ENCODE assay signal across 17 cellular contexts in the genomic region with DNA sequence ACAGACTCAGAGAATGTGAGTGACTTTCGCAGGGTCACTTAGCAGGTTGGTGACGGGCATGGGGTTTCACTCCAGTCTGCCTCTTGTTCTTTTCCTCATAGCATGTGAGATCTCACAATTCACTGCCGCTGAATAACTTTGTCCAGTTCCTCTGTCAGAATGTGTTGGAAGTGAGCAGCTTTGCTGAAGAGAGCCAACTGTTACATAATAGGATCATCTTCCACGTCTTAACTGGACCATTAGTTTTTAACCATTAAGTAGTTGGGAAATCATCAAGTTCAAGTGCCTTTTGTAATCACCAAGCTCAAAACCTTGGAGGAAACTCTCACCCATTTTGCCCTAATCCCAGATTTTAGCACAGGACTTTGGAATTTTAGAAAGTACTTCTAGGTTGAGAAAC.
"Had no signal": no experiment of that assay in that cellular context is flagged by ENCODE, and none has a peak within 500 bp of the region (broad histone marks: within the 10 kb centered on the region; RNA-seq: fewer than 3 reads in every experiment).

No MANE protein-coding gene starts in this region.

- ATAC-seq: activated T-cell treated with anti-CD3 and anti-CD28 coated beads, Interleukin-2, amount 50 U/mL, for 72 hours; natural killer cell had no signal

- H3K4me1 Mint-ChIP-seq: activated naive CD8-positive, alpha-beta T cell treated with anti-CD3 and anti-CD28 coated beads for 36 hours; natural killer cell had no signal

- H3K36me3 ChIP-seq: breast epithelium, esophagus squamous epithelium, prostate gland had no signal

- DNase-seq: activated CD4-positive, alpha-beta memory T cell treated with anti-CD3 and anti-CD28 coated beads for 36 hours; activated CD4-positive, alpha-beta T cell treated with anti-CD3 and anti-CD28 coated beads for 1 hour; activated gamma-delta T cell treated with Interleukin-2 at 50 U/mL for 16 hours; activated naive CD8-positive, alpha-beta T cell treated with anti-CD3 and anti-CD28 coated beads for 36 hours; activated T-cell treated with anti-CD3 and anti-CD28 coated beads, Interleukin-2, amount 50 U/mL, for 72 hours; anterior cingulate cortex; esophagus squamous epithelium; foreskin melanocyte; natural killer cell; nucleus accumbens; stimulated activated CD4-positive, alpha-beta T cell treated with anti-CD3 and anti-CD28 coated beads, Interleukin-4, amount 100 ng/mL, for 1 hour; stimulated activated CD8-positive, alpha-beta memory T cell treated with anti-CD3 and anti-CD28 coated beads, Interleukin-4, amount 100 ng/mL, for 48 hours; T-helper 9 cell; testis had no signal

- H3K27me3 ChIP-seq: breast epithelium, esophagus squamous epithelium, testis had no signal

- H3K9me3 ChIP-seq: breast epithelium, prostate gland, testis had no signal

- H3K4me3 ChIP-seq: breast epithelium, esophagus squamous epithelium, prostate gland, testis had no signal

- H3K27ac ChIP-seq: breast epithelium, prostate gland, testis had no signal

- H3K27me3 Mint-ChIP-seq: activated CD4-positive, alpha-beta memory T cell treated with anti-CD3 and anti-CD28 coated beads for 36 hours; activated naive CD8-positive, alpha-beta T cell treated with anti-CD3 and anti-CD28 coated beads for 36 hours; stimulated activated naive CD8-positive, alpha-beta T cell treated with anti-CD3 and anti-CD28 coated beads, Interleukin-15, Interleukin-2, amounts not matched to agents 100 ng/mL and 50 ng/mL, for 24 hours had no signal

- H3K36me3 Mint-ChIP-seq: natural killer cell had no signal

- H3K4me1 ChIP-seq: breast epithelium, prostate gland, testis had no signal

- H3K27ac Mint-ChIP-seq: activated CD4-positive, alpha-beta memory T cell treated with anti-CD3 and anti-CD28 coated beads for 36 hours; activated naive CD8-positive, alpha-beta T cell treated with anti-CD3 and anti-CD28 coated beads for 36 hours; activated T-cell treated with anti-CD3 and anti-CD28 coated beads, Interleukin-2, amount 50 U/mL, for 72 hours; natural killer cell; stimulated activated naive CD8-positive, alpha-beta T cell treated with anti-CD3 and anti-CD28 coated beads, Interleukin-15, Interleukin-2, amounts not matched to agents 100 ng/mL and 50 ng/mL, for 24 hours had no signal

- H3K9me3 Mint-ChIP-seq: natural killer cell; stimulated activated naive CD8-positive, alpha-beta T cell treated with anti-CD3 and anti-CD28 coated beads, Interleukin-15, Interleukin-2, amounts not matched to agents 100 ng/mL and 50 ng/mL, for 24 hours had no signal

- H3K4me3 Mint-ChIP-seq: activated CD4-positive, alpha-beta memory T cell treated with anti-CD3 and anti-CD28 coated beads for 36 hours; activated naive CD8-positive, alpha-beta T cell treated with anti-CD3 and anti-CD28 coated beads for 36 hours; activated T-cell treated with anti-CD3 and anti-CD28 coated beads, Interleukin-2, amount 50 U/mL, for 72 hours; natural killer cell; stimulated activated naive CD8-positive, alpha-beta T cell treated with anti-CD3 and anti-CD28 coated beads, Interleukin-15, Interleukin-2, amounts not matched to agents 100 ng/mL and 50 ng/mL, for 24 hours had no signal
